1 cellular context compared by ENCODE assay signal in the genomic region with DNA sequence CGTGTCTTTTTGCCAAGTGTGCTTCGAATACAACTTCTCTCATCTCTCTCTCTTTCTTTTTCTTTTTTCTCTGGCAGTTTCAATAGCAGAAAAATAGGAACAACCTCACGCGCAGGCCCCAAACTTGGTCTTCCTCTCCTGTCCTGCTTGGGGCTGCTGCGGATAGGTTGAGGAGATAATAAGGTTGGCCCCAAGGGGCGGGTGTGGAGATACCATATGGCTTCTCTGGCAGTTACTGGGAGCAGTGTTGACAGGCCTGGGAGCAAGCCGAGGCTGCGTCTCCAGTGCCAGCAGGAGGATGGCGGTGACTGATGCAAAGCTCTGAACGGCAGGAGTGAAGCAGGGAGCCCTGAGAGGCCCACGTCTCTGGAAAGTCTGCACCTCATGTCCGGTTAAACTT.
TF ChIP-seq lines count a peak whose summit lies in the region.

No MANE protein-coding gene starts in this region.

TF ChIP-seq in IMR-90, 13 proteins besides CTCF, POLR2A, EP300 and RAD21 (continued from another document):
- TF ChIP-seq, protein P1, sequence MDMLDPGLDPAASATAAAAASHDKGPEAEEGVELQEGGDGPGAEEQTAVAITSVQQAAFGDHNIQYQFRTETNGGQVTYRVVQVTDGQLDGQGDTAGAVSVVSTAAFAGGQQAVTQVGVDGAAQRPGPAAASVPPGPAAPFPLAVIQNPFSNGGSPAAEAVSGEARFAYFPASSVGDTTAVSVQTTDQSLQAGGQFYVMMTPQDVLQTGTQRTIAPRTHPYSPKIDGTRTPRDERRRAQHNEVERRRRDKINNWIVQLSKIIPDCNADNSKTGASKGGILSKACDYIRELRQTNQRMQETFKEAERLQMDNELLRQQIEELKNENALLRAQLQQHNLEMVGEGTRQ (IDR thresholded peaks at IDR 0.05; ENCODE audit: low read depth, low read length) = no peak
- TF ChIP-seq SMC3 (IDR thresholded peaks at IDR 0.05; ENCODE audit: low read depth, low read length) = no peak
